In genomic region chr18:37457337-37457736, GRCh38 we compare ENCODE assay signal across 1 cellular context.
TF ChIP-seq lines count a peak whose summit lies in the region.

No MANE protein-coding gene starts in this region.

TF ChIP-seq in HepG2, 621 proteins besides CTCF, POLR2A, EP300 and RAD21 (continued from another document):
- TF ChIP-seq ZNF646 (CRISPR knock-in tag; IDR thresholded peaks at IDR 0.05) (no peak), NFKB2 (CRISPR knock-in tag; IDR thresholded peaks at IDR 0.05; ENCODE audit: borderline replicate concordance) (no peak), HNRNPH1 (optimal IDR thresholded peaks at IDR 0.05; ENCODE audit: low read depth, low read length) (no peak)
